ENCODE assay signal across 19 cellular contexts in genomic region chr20:37936451-37936850, GRCh38. TPM values are rescaled to one million over a fixed set of nuclear protein-coding genes. Genes with fewer than 3 reads are reported as not detected.
DNase-seq lines count a peak whose midpoint lies in the region; ATAC-seq and TF ChIP-seq lines count a peak whose summit lies in the region.
"Had no signal": no experiment of that assay in that cellular context is flagged by ENCODE, and none has a peak within 500 bp of the region (broad histone marks: within the 10 kb centered on the region; RNA-seq: fewer than 3 reads in every experiment).

No MANE protein-coding gene starts in this region.

- H3K4me2 ChIP-seq in osteoblast (ENCODE audit: insufficient read depth, low read length), result no peak overlapping the region
- H3K4me2 ChIP-seq: BLaER1, GM23338 had no signal

- DNase-seq in CD14-positive monocyte (ENCODE audit: low spot score) (peak; percentile 24), RWPE2 (ENCODE audit: low spot score) (peak; percentile 73), osteoblast (ENCODE audit: insufficient read length, low spot score, missing footprints) (peak; percentile 69), spleen (peak; percentile 47), cerebellar nuclear complex (lab: John Stamatoyannopoulos, UW) (no peak), NCI-H187 (lab: John Stamatoyannopoulos, UW) (no peak), caudate nucleus (lab: John Stamatoyannopoulos, UW) (no peak)
- DNase-seq: Calu3; CD4-positive, alpha-beta memory T cell; COR-L47; DMS153; DND-41; H9 had no signal

- H3K36me3 Mint-ChIP-seq in CD14-positive monocyte, result no peaks in the 10 kb centered on the region
- H3K36me3 Mint-ChIP-seq: CD4-positive, alpha-beta memory T cell had no signal

- 91 to 95% (median 94%) methylated on average over 8 of the region's 8 CpGs for WGBS in spleen, 5 donors

- no peak overlapping the region for H2AFZ ChIP-seq in osteoblast (ENCODE audit: low read length)
- H2AFZ ChIP-seq: GM23338 had no signal

- TF ChIP-seq CTCF in CD14-positive monocyte (IDR thresholded peaks at IDR 0.05) (no peak), RWPE2 (IDR thresholded peaks at IDR 0.05; ENCODE audit: poor library complexity, severe bottlenecking) (no peak), osteoblast (IDR thresholded peaks at IDR 0.05; ENCODE audit: extremely low read depth, low read depth, low read length) (no peak), spleen (IDR thresholded peaks at IDR 0.05 in 8 of 11, conservative IDR thresholded peaks at IDR 0.05 in 3 of 11) (no peak)

- no peak overlapping the region for H3K4me3 ChIP-seq in RWPE2 (ENCODE audit: severe bottlenecking)
- H3K4me3 ChIP-seq in osteoblast (ENCODE audit: insufficient read depth, low read length), result no peak overlapping the region
- no peak overlapping the region for H3K4me3 ChIP-seq in spleen
- H3K4me3 ChIP-seq: BLaER1, GM23338 had no signal

- H3K36me3 ChIP-seq in RWPE2 (ENCODE audit: low read depth) (no peaks in the 10 kb centered on the region), osteoblast (ENCODE audit: insufficient read depth, low read length) (no peaks in the 10 kb centered on the region), spleen (no peaks in the 10 kb centered on the region)
- H3K36me3 ChIP-seq: BLaER1 had no signal

- H4K20me1 ChIP-seq in osteoblast (ENCODE audit: insufficient read depth, low read length), result no peaks in the 10 kb centered on the region
- H4K20me1 ChIP-seq: BLaER1 had no signal

- TF ChIP-seq POLR2A in spleen (IDR thresholded peaks at IDR 0.05), result no peak

- no peak overlapping the region for H3K27ac Mint-ChIP-seq in CD14-positive monocyte
- H3K27ac Mint-ChIP-seq: B cell; CD4-positive, alpha-beta memory T cell; GM23338; H9 had no signal

- H3K27me3 Mint-ChIP-seq in CD14-positive monocyte (ENCODE audit: low read depth in 3 of 3), result peaks cover 2 to 6% (median 4%) of the 10 kb centered on the region in 3 donors

- no peaks in the 10 kb centered on the region for H3K9me3 Mint-ChIP-seq in CD14-positive monocyte
- H3K9me3 Mint-ChIP-seq: GM23338, H9 had no signal

- H3K27me3 ChIP-seq in RWPE2 (ENCODE audit: insufficient read depth, poor library complexity, severe bottlenecking) (no peaks in the 10 kb centered on the region), osteoblast (ENCODE audit: insufficient read depth, low read length) (peaks cover 12% of the 10 kb centered on the region), spleen (replicated peaks in 1 of 7) (no peaks in the 10 kb centered on the region)
- H3K27me3 ChIP-seq: BLaER1 had no signal

- no peaks in the 10 kb centered on the region for H3K79me2 ChIP-seq in osteoblast (ENCODE audit: insufficient read depth, low read length)

- no peaks in the 10 kb centered on the region for H3K9me3 ChIP-seq in RWPE2 (ENCODE audit: severe bottlenecking)
- no peaks in the 10 kb centered on the region for H3K9me3 ChIP-seq in osteoblast (ENCODE audit: low read depth, low read length)
- H3K9me3 ChIP-seq in spleen, result no peaks in the 10 kb centered on the region
- H3K9me3 ChIP-seq: BLaER1 had no signal

- H3K27ac ChIP-seq in RWPE2 (ENCODE audit: poor library complexity, severe bottlenecking), result no peak overlapping the region
- no peak overlapping the region for H3K27ac ChIP-seq in osteoblast (ENCODE audit: low read depth, low read length)
- H3K27ac ChIP-seq in spleen, result no peak overlapping the region
- no peak overlapping the region for H3K27ac ChIP-seq in caudate nucleus (ENCODE audit: low read depth, low read length)
- H3K27ac ChIP-seq: 22Rv1, BLaER1, C4-2B had no signal

- no peaks in the 10 kb centered on the region for H3K4me1 Mint-ChIP-seq in CD14-positive monocyte
- H3K4me1 Mint-ChIP-seq: B cell had no signal

- H3K4me1 ChIP-seq in RWPE2 (ENCODE audit: insufficient read depth, poor library complexity, severe bottlenecking) (no peaks in the 10 kb centered on the region), osteoblast (ENCODE audit: insufficient read depth, low read length) (no peaks in the 10 kb centered on the region), spleen (peaks cover 0 to 23% (median 13%) of the 10 kb centered on the region in 6 donors)

- intact Hi-C loops in CD14-positive monocyte (cut with micrococcal nuclease), result no loop called here
- intact Hi-C loops in spleen (cut with DNase I; ENCODE audit: low total_unique reads), result no loop called here

- H3K4me3 Mint-ChIP-seq in CD14-positive monocyte, result no peak overlapping the region
- H3K4me3 Mint-ChIP-seq: B cell; CD4-positive, alpha-beta memory T cell; GM23338; H9 had no signal

- ATAC-seq in RWPE2 (ENCODE audit: low read depth), result no peak
- ATAC-seq: GM23338, HCT116 had no signal

RNA-seq across cellular contexts. Expression of gene VSTM2L, which starts 33.5 kb away (rescaled TPM):
- polyA plus RNA-seq in CD14-positive monocyte, result not detected
- 2.5 and 2.9 TPM in 2 replicates for total RNA-seq in osteoblast
- total RNA-seq in spleen, result 10 to 100 TPM; 12.9 to 88.7 (median 34.9) TPM
- 10 to 100 TPM in 1 of 3 donors, 1 to 10 TPM in 2; 1.7 to 13.5 (median 2.9) TPM for polyA plus RNA-seq in spleen
- total RNA-seq: B cell; CD4-positive, alpha-beta memory T cell had no signal
- polyA plus RNA-seq: CD4-positive, alpha-beta memory T cell had no signal

Comparison
In these comparisons a context has a peak if more than half of its experiments do, and no peak if none do; other contexts are left out.
1. DNase-seq: peak in CD14-positive monocyte (single experiment), RWPE2 (single experiment), osteoblast (single experiment) and spleen (single experiment); none in cerebellar nuclear complex (0 of 2), NCI-H187 (0 of 2) and caudate nucleus (0 of 61).